ENCODE assay signal across 9 cellular contexts in genomic region chr9:97529363-97530076, GRCh38. TPM values are rescaled to one million over a fixed set of nuclear protein-coding genes. Genes with fewer than 3 reads are reported as not detected.
DNase-seq lines count a peak whose midpoint lies in the region; ATAC-seq and TF ChIP-seq lines count a peak whose summit lies in the region.
"Had no signal": no experiment of that assay in that cellular context is flagged by ENCODE, and none has a peak within 500 bp of the region (broad histone marks: within the 10 kb centered on the region; RNA-seq: fewer than 3 reads in every experiment).

No MANE protein-coding gene starts in this region.

- peaks cover 5% of the 10 kb centered on the region for H3K4me1 Mint-ChIP-seq in activated CD4-positive, alpha-beta T cell treated with anti-CD3 and anti-CD28 coated beads for 36 hours
- H3K4me1 Mint-ChIP-seq in activated B cell treated with CpG ODN at 0.5 μM for 24 hours, result no peaks in the 10 kb centered on the region
- H3K4me1 Mint-ChIP-seq: B cell had no signal

- H3K36me3 Mint-ChIP-seq in activated CD4-positive, alpha-beta T cell treated with anti-CD3 and anti-CD28 coated beads for 36 hours (ENCODE audit: low read depth), result no peaks in the 10 kb centered on the region
- H3K36me3 Mint-ChIP-seq in activated B cell treated with CpG ODN at 0.5 μM for 24 hours (ENCODE audit: low read depth), result no peaks in the 10 kb centered on the region

- intact Hi-C loops in activated CD4-positive, alpha-beta T cell treated with anti-CD3 and anti-CD28 coated beads for 36 hours (cut with DNase I, micrococcal nuclease), result no loop called here
- intact Hi-C loops in activated B cell treated with CpG ODN at 0.5 μM for 24 hours (cut with micrococcal nuclease), result no loop called here

- ATAC-seq in activated CD4-positive, alpha-beta T cell treated with anti-CD3 and anti-CD28 coated beads for 36 hours, result peak; percentile 99
- peak; percentile 76 for ATAC-seq in HG02798 (IDR thresholded peaks at IDR 0.05; ENCODE audit: poor library complexity, unreplicated experiment)
- ATAC-seq in activated B cell treated with CpG ODN at 0.5 μM for 24 hours (ENCODE audit: low read depth), result peak; percentile 52

- H3K9me3 Mint-ChIP-seq in activated CD4-positive, alpha-beta T cell treated with anti-CD3 and anti-CD28 coated beads for 36 hours (ENCODE audit: low read depth), result no peaks in the 10 kb centered on the region
- no peaks in the 10 kb centered on the region for H3K9me3 Mint-ChIP-seq in activated B cell treated with CpG ODN at 0.5 μM for 24 hours

- H3K27me3 Mint-ChIP-seq in activated CD4-positive, alpha-beta T cell treated with anti-CD3 and anti-CD28 coated beads for 36 hours, result no peaks in the 10 kb centered on the region
- H3K27me3 Mint-ChIP-seq in activated B cell treated with CpG ODN at 0.5 μM for 24 hours, result no peaks in the 10 kb centered on the region

- H3K27ac Mint-ChIP-seq in activated CD4-positive, alpha-beta T cell treated with anti-CD3 and anti-CD28 coated beads for 36 hours, result peak overlapping the region; percentile 33
- no peak overlapping the region for H3K27ac Mint-ChIP-seq in activated B cell treated with CpG ODN at 0.5 μM for 24 hours
- H3K27ac Mint-ChIP-seq: B cell had no signal

- in situ Hi-C loops in KBM-7 (cut with MboI; ENCODE audit: low pct_unique_long_range_greater_than_20kb, low sequenced_read_pairs), result no loop called here

- DNase-seq in activated CD4-positive, alpha-beta T cell treated with anti-CD3 and anti-CD28 coated beads for 36 hours, result peak; percentile 37
- DNase-seq in activated CD4-positive, alpha-beta T cell treated with anti-CD3 and anti-CD28 coated beads, Interleukin-2, amount 50 U/mL, for 1 hour, result no peak
- DNase-seq in activated B cell treated with CpG ODN at 0.5 μM for 24 hours (no peak), mucosa of gallbladder (ENCODE audit: low spot score) (peak; percentile 22), NCI-H446 (lab: John Stamatoyannopoulos, UW) (no peak), KBM-7 (no peak), COR-L47 (lab: John Stamatoyannopoulos, UW) (no peak)

- no peak overlapping the region for H3K4me3 Mint-ChIP-seq in activated CD4-positive, alpha-beta T cell treated with anti-CD3 and anti-CD28 coated beads for 36 hours
- no peak overlapping the region for H3K4me3 Mint-ChIP-seq in activated B cell treated with CpG ODN at 0.5 μM for 24 hours
- H3K4me3 Mint-ChIP-seq: B cell had no signal

- no peak for TF ChIP-seq CTCF in activated B cell treated with CpG ODN at 0.5 μM for 24 hours (IDR thresholded peaks at IDR 0.05)

- CTCF ChIA-PET in activated CD4-positive, alpha-beta T cell treated with anti-CD3 and anti-CD28 coated beads for 36 hours (lab: Charles Lee), result no interaction called here
- CTCF ChIA-PET in activated B cell treated with CpG ODN at 0.5 μM for 24 hours (lab: Charles Lee), result no interaction called here

- POLR2A ChIA-PET in activated CD4-positive, alpha-beta T cell treated with anti-CD3 and anti-CD28 coated beads for 36 hours (lab: Charles Lee), result no interaction called here
- POLR2A ChIA-PET in activated B cell treated with CpG ODN at 0.5 μM for 24 hours (lab: Charles Lee), result no interaction called here

RNA-seq across cellular contexts. Expression of gene TMOD1, which starts 28.1 kb away (rescaled TPM):
- total RNA-seq in activated CD4-positive, alpha-beta T cell treated with anti-CD3 and anti-CD28 coated beads for 36 hours, result 1 to 10 TPM; 1.3 to 1.5 TPM
- total RNA-seq in activated B cell treated with CpG ODN at 0.5 μM for 24 hours, result 1.2 and 1.9 TPM in 2 replicates
- 11.4 TPM for total RNA-seq in mucosa of gallbladder

Comparison
In these comparisons a context has a peak if more than half of its experiments do, and no peak if none do; other contexts are left out.
1. DNase-seq: peak in activated CD4-positive, alpha-beta T cell treated with anti-CD3 and anti-CD28 coated beads for 36 hours (single experiment) and mucosa of gallbladder (single experiment); none in activated CD4-positive, alpha-beta T cell treated with anti-CD3 and anti-CD28 coated beads, Interleukin-2, amount 50 U/mL, for 1 hour (single experiment), activated B cell treated with CpG ODN at 0.5 μM for 24 hours (single experiment), NCI-H446 (0 of 2), KBM-7 (single experiment) and COR-L47 (single experiment).
2. Peak in every context shown above with its lines, with median percentiles within 50 percentile points of each other: ATAC-seq.